ENCODE assay signal across 8 cellular contexts in the genomic region with DNA sequence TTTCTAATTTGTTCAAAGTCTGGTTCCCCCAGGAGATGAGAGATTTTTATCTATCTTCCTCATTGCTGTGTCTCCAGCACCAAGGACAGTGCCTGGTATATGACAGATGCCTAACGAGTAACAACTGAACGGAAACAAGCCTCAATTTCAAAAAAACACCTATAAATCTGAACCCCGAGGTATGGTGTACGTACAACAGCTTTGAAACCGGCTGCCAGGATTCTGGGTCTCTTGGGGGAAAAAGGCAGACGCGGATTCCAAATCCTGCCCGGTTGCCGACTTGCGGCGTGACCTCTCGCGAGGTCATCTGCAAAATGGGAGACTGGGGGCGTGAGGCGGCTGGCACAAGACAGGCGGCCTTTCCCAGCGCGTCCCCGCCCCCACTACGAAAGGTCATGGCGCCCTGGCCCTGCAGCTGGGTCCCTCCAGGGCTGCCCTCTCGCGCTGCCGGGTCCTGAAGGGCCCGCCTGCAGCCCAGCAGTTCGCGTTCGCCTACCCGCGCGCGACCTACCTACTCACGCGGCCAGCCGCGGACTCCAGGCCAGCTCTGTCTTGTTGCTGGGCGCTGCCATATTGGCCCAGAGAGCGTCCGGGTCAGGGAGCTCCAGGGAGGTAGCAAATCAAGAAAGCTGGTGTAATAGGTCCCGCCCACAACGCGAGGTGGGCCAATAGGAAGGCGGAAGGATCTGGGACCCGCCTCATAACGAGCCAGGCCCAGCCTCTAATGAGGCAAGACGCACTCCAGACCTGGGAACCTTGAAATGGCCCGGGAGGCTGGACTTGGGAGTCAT. TPM values are rescaled to one million over a fixed set of nuclear protein-coding genes. Genes with fewer than 3 reads are reported as not detected.
A peak's percentile ranks its signal among the peaks of the same experiment; 100 is the strongest.
DNase-seq lines count a peak whose midpoint lies in the region; ATAC-seq and TF ChIP-seq lines count a peak whose summit lies in the region.

A gene with protein sequence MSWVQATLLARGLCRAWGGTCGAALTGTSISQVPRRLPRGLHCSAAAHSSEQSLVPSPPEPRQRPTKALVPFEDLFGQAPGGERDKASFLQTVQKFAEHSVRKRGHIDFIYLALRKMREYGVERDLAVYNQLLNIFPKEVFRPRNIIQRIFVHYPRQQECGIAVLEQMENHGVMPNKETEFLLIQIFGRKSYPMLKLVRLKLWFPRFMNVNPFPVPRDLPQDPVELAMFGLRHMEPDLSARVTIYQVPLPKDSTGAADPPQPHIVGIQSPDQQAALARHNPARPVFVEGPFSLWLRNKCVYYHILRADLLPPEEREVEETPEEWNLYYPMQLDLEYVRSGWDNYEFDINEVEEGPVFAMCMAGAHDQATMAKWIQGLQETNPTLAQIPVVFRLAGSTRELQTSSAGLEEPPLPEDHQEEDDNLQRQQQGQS (minus strand): TSS at position 584 of the 791 bp plus-strand sequence. CDS start 9,964 bp downstream, outside the sequence.

- in situ Hi-C loops in GM13976 (cut with MboI; ENCODE audit: low sequenced_read_pairs, unreplicated experiment): no loop called here

- H3K27ac Mint-ChIP-seq in T-helper 1 cell treated with Interleukin-12 subunit alpha and Interleukin-12 subunit beta and Interleukin-4 antibody, amounts not matched to agents 30 μg/mL and 1 μg/mL, for 36 hours: peak within 1 kb of the TSS; percentile 91

- H3K36me3 Mint-ChIP-seq in T-helper 1 cell treated with Interleukin-12 subunit alpha and Interleukin-12 subunit beta and Interleukin-4 antibody, amounts not matched to agents 30 μg/mL and 1 μg/mL, for 36 hours (ENCODE audit: low read depth): peaks cover 4% of the 10 kb centered on the region

- H3K4me3 Mint-ChIP-seq in T-helper 1 cell treated with Interleukin-12 subunit alpha and Interleukin-12 subunit beta and Interleukin-4 antibody, amounts not matched to agents 30 μg/mL and 1 μg/mL, for 36 hours: peak within 1 kb of the TSS; percentile 93

- peaks cover 12% of the 10 kb centered on the region for H3K4me1 ChIP-seq in upper lobe of right lung

- no peaks in the 10 kb centered on the region for H3K9me3 ChIP-seq in upper lobe of right lung

- H3K36me3 ChIP-seq in upper lobe of right lung: peaks cover 11% of the 10 kb centered on the region

- peak within 1 kb of the TSS; percentile 72 for H3K4me3 ChIP-seq in upper lobe of right lung

- peaks cover 15% of the 10 kb centered on the region for H3K4me1 Mint-ChIP-seq in T-helper 1 cell treated with Interleukin-12 subunit alpha and Interleukin-12 subunit beta and Interleukin-4 antibody, amounts not matched to agents 30 μg/mL and 1 μg/mL, for 36 hours (ENCODE audit: low read depth)

- H3K27me3 Mint-ChIP-seq in T-helper 1 cell treated with Interleukin-12 subunit alpha and Interleukin-12 subunit beta and Interleukin-4 antibody, amounts not matched to agents 30 μg/mL and 1 μg/mL, for 36 hours (ENCODE audit: low read depth): peaks cover 3% of the 10 kb centered on the region

- TF ChIP-seq CTCF in GM13976 (IDR thresholded peaks at IDR 0.05; ENCODE audit: borderline replicate concordance, control extremely low read depth, extremely low read depth, insufficient read depth, missing control alignments) (no peak), upper lobe of right lung (IDR thresholded peaks at IDR 0.05) (no peak)

- H3K27ac ChIP-seq in upper lobe of right lung: peak within 1 kb of the TSS; percentile 84

- no peaks in the 10 kb centered on the region for H3K9me3 Mint-ChIP-seq in T-helper 1 cell treated with Interleukin-12 subunit alpha and Interleukin-12 subunit beta and Interleukin-4 antibody, amounts not matched to agents 30 μg/mL and 1 μg/mL, for 36 hours

- ATAC-seq in HG02884 (IDR thresholded peaks at IDR 0.05; ENCODE audit: unreplicated experiment) (peak; percentile 93), left cardiac atrium (peak; percentile 99), upper lobe of right lung (peak; percentile 99)

- DNase-seq in GM13976 (ENCODE audit: low spot score) (peak; percentile 98), NCI-H1694 (lab: John Stamatoyannopoulos, UW) (peak; percentile 92), amniotic stem cell (lab: John Stamatoyannopoulos, UW) (peak; percentile 91), left cardiac atrium (peak; percentile 98), posterior vena cava (ENCODE audit: low spot score) (peak; percentile 99), upper lobe of right lung (peak; percentile 97)

- H3K27me3 ChIP-seq in upper lobe of right lung: no peaks in the 10 kb centered on the region

- intact Hi-C loops in left cardiac atrium (cut with DNase I): no loop called here
- intact Hi-C loops in posterior vena cava (cut with DNase I): no loop called here
- intact Hi-C loops in upper lobe of right lung (cut with DNase I): no loop called here

RNA-seq across cellular contexts. Expression of the gene that starts here (rescaled TPM):
- total RNA-seq in left cardiac atrium: 100 to 1,000 TPM in 1 of 2 donors, 10 to 100 TPM in 1; 99.4 to 105 TPM
- total RNA-seq in posterior vena cava: 10 to 100 TPM; 27.9 TPM
- 44.8 TPM for total RNA-seq in upper lobe of right lung

Comparison
In these comparisons a context has a peak if more than half of its experiments do, and no peak if none do; other contexts are left out.
1. Peak in every context shown above with its lines: DNase-seq, ATAC-seq, H3K4me3 ChIP-seq and H3K27ac ChIP-seq.